ENCODE assay signal across 10 cellular contexts in the genomic region with DNA sequence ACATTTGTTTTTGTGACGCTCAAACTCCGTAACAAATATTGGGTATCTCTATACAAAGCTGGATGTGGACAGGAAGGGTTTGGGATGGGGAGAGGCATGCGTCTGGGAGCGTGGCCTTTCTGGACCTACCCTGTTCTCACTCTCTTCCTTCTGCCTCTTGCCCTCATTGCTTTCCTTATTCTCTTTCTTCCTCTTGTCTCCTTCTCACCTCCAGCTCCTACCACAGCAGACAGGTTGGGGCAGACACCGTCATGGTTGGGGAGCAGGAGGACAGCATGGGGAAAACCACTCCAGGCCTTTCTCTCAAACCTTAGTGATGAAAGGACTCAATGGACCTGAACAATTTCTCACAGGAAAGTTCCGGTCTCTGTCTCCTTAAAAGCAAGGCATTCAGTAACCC.
A peak's percentile ranks its signal among the peaks of the same experiment; 100 is the strongest.
DNase-seq lines count a peak whose midpoint lies in the region; ATAC-seq and TF ChIP-seq lines count a peak whose summit lies in the region.
"Had no signal": no experiment of that assay in that cellular context is flagged by ENCODE, and none has a peak within 500 bp of the region (broad histone marks: within the 10 kb centered on the region; RNA-seq: fewer than 3 reads in every experiment).

No MANE protein-coding gene starts in this region.

- H4K20me1 ChIP-seq in OCI-LY7 (ENCODE audit: insufficient read depth, low read length): no peaks in the 10 kb centered on the region

- BruUV-seq in OCI-LY7 (replicated peaks; lab: Mats Ljungman, UMichigan): no TSS peak

- H3K4me3 ChIP-seq in CD8-positive, alpha-beta T cell (ENCODE audit: low read depth, low read length): peak overlapping the region; percentile 14
- peak overlapping the region; percentile 25 for H3K4me3 ChIP-seq in OCI-LY7 (ENCODE audit: low read depth, low read length, poor library complexity, severe bottlenecking)
- H3K4me3 ChIP-seq in psoas muscle: no peak overlapping the region
- H3K4me3 ChIP-seq: SJSA1 had no signal

- H2AFZ ChIP-seq in OCI-LY7 (ENCODE audit: low read length): peak overlapping the region; percentile 31; the same call in 1 of the 2 replicates

- H3K27ac ChIP-seq in CD8-positive, alpha-beta T cell (ENCODE audit: low read depth, low read length): peak overlapping the region; percentile 34
- H3K27ac ChIP-seq in OCI-LY7 (ENCODE audit: low read depth, low read length, poor library complexity, severe bottlenecking) (peak overlapping the region; percentile 92), psoas muscle (peak overlapping the region; percentile 36)
- H3K27ac ChIP-seq: SJSA1 had no signal

- 82 to 89% (median 87%) methylated on average over 6 of the region's 6 CpGs for WGBS in psoas muscle, 3 donors

- CTCF ChIA-PET in CD8-positive, alpha-beta T cell (lab: Charles Lee): interaction anchor here (0.7 to 3.4 kb wide), 7 partner anchors 25 to 530 kb away, joined by 3 to 40 read pairs (median 4); a partner anchor contains a TSS
- CTCF ChIA-PET in OCI-LY7 (lab: Charles Lee; ENCODE audit: unreplicated experiment): interaction anchor here (0.7 to 1.1 kb wide), 2 partner anchors 8 to 13 kb away, joined by 3 read pairs; no protein-coding TSS in a partner anchor

- no peak for ATAC-seq in CD8-positive, alpha-beta T cell
- no peak for ATAC-seq in psoas muscle
- ATAC-seq in GM21528 (IDR thresholded peaks at IDR 0.05; ENCODE audit: low FRiP score, unreplicated experiment): no peak

- H3K9me3 ChIP-seq in CD8-positive, alpha-beta T cell (ENCODE audit: low read length): no peaks in the 10 kb centered on the region
- no peaks in the 10 kb centered on the region for H3K9me3 ChIP-seq in OCI-LY7 (ENCODE audit: low read length)
- no peaks in the 10 kb centered on the region for H3K9me3 ChIP-seq in psoas muscle
- H3K9me3 ChIP-seq: SJSA1 had no signal

- H3K27me3 Mint-ChIP-seq in CD8-positive, alpha-beta T cell (ENCODE audit: low read depth): no peaks in the 10 kb centered on the region

- peaks cover 71% of the 10 kb centered on the region for H3K4me1 ChIP-seq in CD8-positive, alpha-beta T cell (ENCODE audit: insufficient read depth, low read length)
- peaks cover 87% of the 10 kb centered on the region for H3K4me1 ChIP-seq in OCI-LY7 (ENCODE audit: insufficient read depth, low read length, poor library complexity, severe bottlenecking)
- peaks cover under 1% of the 10 kb centered on the region for H3K4me1 ChIP-seq in psoas muscle
- H3K4me1 ChIP-seq: SJSA1 had no signal

- no peaks in the 10 kb centered on the region for H3K36me3 ChIP-seq in CD8-positive, alpha-beta T cell (ENCODE audit: insufficient read depth, low read length)
- H3K36me3 ChIP-seq in OCI-LY7 (ENCODE audit: insufficient read depth, low read length) (no peaks in the 10 kb centered on the region), psoas muscle (ENCODE audit: insufficient read depth in 1 of 2, low read depth in 1 of 2) (no peaks in the 10 kb centered on the region)
- H3K36me3 ChIP-seq: SJSA1 had no signal

- H3K36me3 Mint-ChIP-seq in CD8-positive, alpha-beta T cell: no peaks in the 10 kb centered on the region

- no peaks in the 10 kb centered on the region for H3K79me2 ChIP-seq in OCI-LY7 (ENCODE audit: insufficient read depth, low read depth, low read length)

- intact Hi-C loops in CD8-positive, alpha-beta T cell (cut with DNase I, micrococcal nuclease): loop anchor here (5.0 to 10.0 kb wide), 8 partner anchors 33 to 500 kb away; no protein-coding TSS in a partner anchor
- intact Hi-C loops in OCI-LY7 (cut with micrococcal nuclease; ENCODE audit: unreplicated experiment): loop anchor here (5.0 kb wide), 2 partner anchors 57 to 222 kb away; no protein-coding TSS in a partner anchor
- intact Hi-C loops in psoas muscle (cut with DNase I): no loop called here

- H3K9me2 ChIP-seq in OCI-LY7 (ENCODE audit: insufficient read depth, low read length): no peaks in the 10 kb centered on the region

- no peak for TF ChIP-seq CTCF in CD8-positive, alpha-beta T cell (IDR thresholded peaks at IDR 0.05)
- TF ChIP-seq CTCF in OCI-LY7 (conservative IDR thresholded peaks at IDR 0.05; ENCODE audit: low read length) (no peak), psoas muscle (IDR thresholded peaks at IDR 0.05) (no peak)

- H3K4me1 Mint-ChIP-seq in CD8-positive, alpha-beta T cell (ENCODE audit: low read depth): peaks cover 79% of the 10 kb centered on the region

- peak overlapping the region; percentile 80 for H3K4me2 ChIP-seq in OCI-LY7 (ENCODE audit: low read length)

- POLR2A ChIA-PET in CD8-positive, alpha-beta T cell (lab: Charles Lee): interaction anchor here (1.0 to 5.7 kb wide), 5 partner anchors 9 to 511 kb away, joined by 3 to 77 read pairs (median 4); a partner anchor contains a TSS
- POLR2A ChIA-PET in OCI-LY7 (lab: Charles Lee): interaction anchor here (0.5 to 6.2 kb wide), 15 partner anchors 8 to 1196 kb away, joined by 3 to 58 read pairs (median 4); no protein-coding TSS in a partner anchor

- H3K27me3 ChIP-seq in CD8-positive, alpha-beta T cell (ENCODE audit: insufficient read depth, low read length): no peaks in the 10 kb centered on the region
- H3K27me3 ChIP-seq in psoas muscle (ENCODE audit: insufficient read depth in 3 of 3, low read length in 2 of 3): no peaks in the 10 kb centered on the region
- H3K27me3 ChIP-seq: SJSA1 had no signal

- peak overlapping the region; percentile 23 for H3K4me3 Mint-ChIP-seq in CD8-positive, alpha-beta T cell

- DNase-seq in CD8-positive, alpha-beta T cell: no peak
- DNase-seq in OCI-LY7 (ENCODE audit: low spot score) (peak; percentile 48), glomerular visceral epithelial cell (ENCODE audit: extremely low spot score) (peak; percentile 64), psoas muscle (no peak), SHP77 treated with DMSO at 0.1 percent for 48 hours (lab: John Stamatoyannopoulos, UW) (no peak), NCI-H1048 (lab: John Stamatoyannopoulos, UW) (no peak), COR-L47 (lab: John Stamatoyannopoulos, UW) (no peak)
- DNase-seq: NCI-H2171 treated with DMSO at 0.1 percent for 48 hours had no signal

- peaks cover 2% of the 10 kb centered on the region for H3K9me3 Mint-ChIP-seq in CD8-positive, alpha-beta T cell

- H3K27ac Mint-ChIP-seq in CD8-positive, alpha-beta T cell: peak overlapping the region; percentile 98

Comparison
In these comparisons a context has a peak if more than half of its experiments do, and no peak if none do; other contexts are left out.
1. DNase-seq: peak in OCI-LY7 (single experiment) and glomerular visceral epithelial cell (single experiment); none in CD8-positive, alpha-beta T cell (0 of 7), psoas muscle (0 of 2), SHP77 treated with DMSO at 0.1 percent for 48 hours (single experiment), NCI-H1048 (single experiment) and COR-L47 (single experiment).
2. H3K27ac ChIP-seq: peak in every context shown above with its lines; median percentile 92 in OCI-LY7; 36 in psoas muscle; 34 in CD8-positive, alpha-beta T cell.
3. intact Hi-C loops: an anchor here in CD8-positive, alpha-beta T cell (5.0 to 10.0 kb wide) and OCI-LY7 (5.0 kb wide); none called in psoas muscle.